ENCODE assay signal across 8 cellular contexts in genomic region chr11:64864473-64865285, GRCh38. TPM values are rescaled to one million over a fixed set of nuclear protein-coding genes. Genes with fewer than 3 reads are reported as not detected.
A peak's percentile ranks its signal among the peaks of the same experiment; 100 is the strongest.
DNase-seq lines count a peak whose midpoint lies in the region; ATAC-seq and TF ChIP-seq lines count a peak whose summit lies in the region.

No MANE protein-coding gene starts in this region.

- H3K4me3 ChIP-seq in skeletal muscle cell (ENCODE audit: low read depth, low read length): no peak overlapping the region

- ATAC-seq in HG03196 (IDR thresholded peaks at IDR 0.05; ENCODE audit: unreplicated experiment): peak; percentile 21
- peak; percentile 68 to 71 for ATAC-seq in activated T-cell treated with anti-CD3 and anti-CD28 coated beads, Interleukin-2, amount 50 U/mL, for 72 hours (replicated peaks in 1 of 2)
- ATAC-seq in Right ventricle myocardium superior (ENCODE audit: poor library complexity): peak; percentile 76
- ATAC-seq in GM19452 (IDR thresholded peaks at IDR 0.05; ENCODE audit: unreplicated experiment): no peak
- no peak for ATAC-seq in GM19397 (IDR thresholded peaks at IDR 0.05; ENCODE audit: unreplicated experiment)

- intact Hi-C loops in Right ventricle myocardium superior (cut with DNase I): no loop called here

- H3K4me3 Mint-ChIP-seq in activated T-cell treated with anti-CD3 and anti-CD28 coated beads, Interleukin-2, amount 50 U/mL, for 72 hours: peak overlapping the region; percentile 90 to 96

- H3K4me1 Mint-ChIP-seq in activated T-cell treated with anti-CD3 and anti-CD28 coated beads, Interleukin-2, amount 50 U/mL, for 72 hours (ENCODE audit: low read depth): peaks cover 99% of the 10 kb centered on the region

- H3K27me3 Mint-ChIP-seq in activated T-cell treated with anti-CD3 and anti-CD28 coated beads, Interleukin-2, amount 50 U/mL, for 72 hours (ENCODE audit: low read depth): no peaks in the 10 kb centered on the region

- H3K36me3 Mint-ChIP-seq in activated T-cell treated with anti-CD3 and anti-CD28 coated beads, Interleukin-2, amount 50 U/mL, for 72 hours (ENCODE audit: insufficient read depth in 2 of 2): peaks cover 16 to 29% of the 10 kb centered on the region in 2 donors

- H3K27ac Mint-ChIP-seq in activated T-cell treated with anti-CD3 and anti-CD28 coated beads, Interleukin-2, amount 50 U/mL, for 72 hours: peak overlapping the region; percentile 85

- H3K9me3 Mint-ChIP-seq in activated T-cell treated with anti-CD3 and anti-CD28 coated beads, Interleukin-2, amount 50 U/mL, for 72 hours: no peaks in the 10 kb centered on the region

- peak; percentile 35 for TF ChIP-seq POLR2A in GM15510 (IDR thresholded peaks at IDR 0.05; ENCODE audit: borderline replicate concordance, extremely low read depth, insufficient read length)

- peak; percentile 84 to 89 for DNase-seq in activated T-cell treated with anti-CD3 and anti-CD28 coated beads, Interleukin-2, amount 50 U/mL, for 72 hours
- DNase-seq in Right ventricle myocardium superior: peak; percentile 86
- DNase-seq in skeletal muscle cell (ENCODE audit: low read depth): peak; percentile 90
- DNase-seq in NCI-H1417 treated with DMSO at 0.1 percent for 48 hours (lab: John Stamatoyannopoulos, UW): no peak

RNA-seq across cellular contexts. Expression of gene EHD1, which starts 13.7 kb away (rescaled TPM):
- total RNA-seq in activated T-cell treated with anti-CD3 and anti-CD28 coated beads, Interleukin-2, amount 50 U/mL, for 72 hours: 100 to 1,000 TPM; 136 to 159 TPM
- total RNA-seq in Right ventricle myocardium superior: 47.4 TPM

RNA-seq across cellular contexts. Expression of gene CDC42BPG, which starts 20.2 kb away (rescaled TPM):
- 1 to 10 TPM; 1.1 to 1.5 TPM for total RNA-seq in activated T-cell treated with anti-CD3 and anti-CD28 coated beads, Interleukin-2, amount 50 U/mL, for 72 hours
- 0.35 TPM for total RNA-seq in Right ventricle myocardium superior

RNA-seq across cellular contexts. Expression of gene ATG2A, which starts 52.3 kb away (rescaled TPM):
- 10 to 100 TPM; 20.9 to 27.0 TPM for total RNA-seq in activated T-cell treated with anti-CD3 and anti-CD28 coated beads, Interleukin-2, amount 50 U/mL, for 72 hours
- 11.5 TPM for total RNA-seq in Right ventricle myocardium superior

RNA-seq across cellular contexts. Expression of gene MEN1, which starts 54.3 kb away (rescaled TPM):
- total RNA-seq in activated T-cell treated with anti-CD3 and anti-CD28 coated beads, Interleukin-2, amount 50 U/mL, for 72 hours: 10 to 100 TPM; 33.8 to 36.3 TPM
- 8.6 TPM for total RNA-seq in Right ventricle myocardium superior

RNA-seq across cellular contexts. Expression of gene PPP2R5B, which starts 59.8 kb away (rescaled TPM):
- 10 to 100 TPM; 15.0 to 24.0 TPM for total RNA-seq in activated T-cell treated with anti-CD3 and anti-CD28 coated beads, Interleukin-2, amount 50 U/mL, for 72 hours
- 20.6 TPM for total RNA-seq in Right ventricle myocardium superior

Comparison
In these comparisons a context has a peak if more than half of its experiments do, and no peak if none do; other contexts are left out.
1. ATAC-seq: peak in HG03196 (single experiment), activated T-cell treated with anti-CD3 and anti-CD28 coated beads, Interleukin-2, amount 50 U/mL, for 72 hours (2 of 2) and Right ventricle myocardium superior (single experiment); none in GM19452 (single experiment) and GM19397 (single experiment).